29 cellular contexts compared by ENCODE assay signal in genomic region chr3:153614131-153614530, GRCh38.
DNase-seq lines count a peak whose midpoint lies in the region; ATAC-seq and TF ChIP-seq lines count a peak whose summit lies in the region.
"Had no signal": no experiment of that assay in that cellular context is flagged by ENCODE, and none has a peak within 500 bp of the region (broad histone marks: within the 10 kb centered on the region; RNA-seq: fewer than 3 reads in every experiment).

No MANE protein-coding gene starts in this region.

- peak; percentile 38 for DNase-seq in AG09309 (ENCODE audit: low read depth)
- no peak for DNase-seq in mammary epithelial cell
- no peak for DNase-seq in mesenchymal stem cell
- DNase-seq in mesenteric fat pad (ENCODE audit: low spot score) = no peak
- DNase-seq in NCI-H526 treated with DMSO at 0.1 percent for 48 hours (lab: John Stamatoyannopoulos, UW) = no peak
- no peak for DNase-seq in left cardiac atrium
- no peak for DNase-seq in NCI-H187 (lab: John Stamatoyannopoulos, UW)
- DNase-seq: activated CD4-positive, alpha-beta T cell treated with anti-CD3 and anti-CD28 coated beads, Interleukin-2, amount 50 U/mL, for 1 hour; activated naive CD4-positive, alpha-beta T cell treated with Interleukin-2 at 50 U/mL for 16 hours; activated T-cell treated with anti-CD3 and anti-CD28 coated beads, Interleukin-2, amount 50 U/mL, for 72 hours; adrenal gland; DMS79 treated with DMSO at 0.1 percent for 48 hours; gastrocnemius medialis; immature natural killer cell; Kasumi-1; naive thymus-derived CD4-positive, alpha-beta T cell; NCI-H1694; NCI-H2171 treated with DMSO at 0.1 percent for 48 hours; NCI-H510A treated with DMSO at 0.1 percent for 48 hours; occipital lobe; retina; spleen had no signal

- no peak overlapping the region for H3K4ac ChIP-seq in mesenchymal stem cell (ENCODE audit: low read depth in 1 of 2, low read length in 2 of 2)

- H3K27ac ChIP-seq in mammary epithelial cell (ENCODE audit: insufficient read depth, low read depth, low read length) = peak overlapping the region; percentile 38
- H3K27ac ChIP-seq in mesenchymal stem cell (ENCODE audit: low read length, poor library complexity, severe bottlenecking) = no peak overlapping the region
- H3K27ac ChIP-seq: adrenal gland, C4-2B, gastrocnemius medialis, hepatocyte, spleen, tibial nerve, VCaP had no signal

- in situ Hi-C loops in mammary epithelial cell (cut with MboI; ENCODE audit: low sequenced_read_pairs in 2 of 2) = no loop called here

- H3K4me3 ChIP-seq in AG09309 (ENCODE audit: control insufficient read depth, low read depth, low read length) = no peak overlapping the region
- no peak overlapping the region for H3K4me3 ChIP-seq in Loucy (ENCODE audit: low read length, poor library complexity, severe bottlenecking)
- H3K4me3 ChIP-seq in mammary epithelial cell (replicated peaks in 1 of 3; ENCODE audit: insufficient read depth in 1 of 3, low read depth in 2 of 3, low read length in 3 of 3) = no peak overlapping the region
- no peak overlapping the region for H3K4me3 ChIP-seq in mesenchymal stem cell (ENCODE audit: insufficient read depth in 1 of 2, low read depth in 1 of 2, low read length in 2 of 2)
- H3K4me3 ChIP-seq: A549, adrenal gland, gastrocnemius medialis, hepatocyte, spleen, tibial nerve had no signal

- intact Hi-C loops in mammary epithelial cell (cut with micrococcal nuclease) (loop anchor here (5.0 kb wide), 1 partner anchor 452 kb away; the partner anchor contains the start of gene RAP2B), left cardiac atrium (cut with DNase I) (no loop called here)

- H2AK5ac ChIP-seq in mesenchymal stem cell (ENCODE audit: low read length, severe bottlenecking) = no peak overlapping the region

- no peak overlapping the region for H3K14ac ChIP-seq in mesenchymal stem cell (ENCODE audit: low read length in 2 of 2)

- H2BK15ac ChIP-seq in mesenchymal stem cell (ENCODE audit: low read depth, poor library complexity, severe bottlenecking) = no peak overlapping the region

- H3K9me3 ChIP-seq in Loucy (ENCODE audit: insufficient read depth, low read depth, low read length) (no peaks in the 10 kb centered on the region), mammary epithelial cell (replicated peaks; ENCODE audit: insufficient read depth, low read length) (no peaks in the 10 kb centered on the region), mesenchymal stem cell (ENCODE audit: control insufficient read depth, low read length) (no peaks in the 10 kb centered on the region)
- H3K9me3 ChIP-seq: A549, adrenal gland, gastrocnemius medialis, spleen, tibial nerve had no signal

- no peaks in the 10 kb centered on the region for H3F3A ChIP-seq in Loucy (ENCODE audit: low read depth)

- H3K4me1 ChIP-seq in Loucy (ENCODE audit: insufficient read depth, low read length, poor library complexity, severe bottlenecking) = peaks cover 7% of the 10 kb centered on the region
- peaks cover 13% of the 10 kb centered on the region for H3K4me1 ChIP-seq in mammary epithelial cell (ENCODE audit: insufficient read depth, low read length)
- no peaks in the 10 kb centered on the region for H3K4me1 ChIP-seq in mesenchymal stem cell (ENCODE audit: control insufficient read depth, insufficient read depth, low read depth, low read length)
- H3K4me1 ChIP-seq: A549, adrenal gland, gastrocnemius medialis, spleen, tibial nerve had no signal

- WGBS in mammary epithelial cell (ENCODE audit: low coverage, missing lambda C conversion rate) = 94% methylated on average over 1 of the region's 1 CpG
- no CpG with 5 or more reads among the region's 1 CpG for WGBS in mesenchymal stem cell

- H3K9ac ChIP-seq in Loucy (ENCODE audit: low read depth, low read length, poor library complexity, severe bottlenecking) (no peak overlapping the region), mammary epithelial cell (ENCODE audit: insufficient read depth, low read length) (no peak overlapping the region), mesenchymal stem cell (ENCODE audit: low read length) (peak overlapping the region; percentile 89)

- dilution Hi-C loops in mammary epithelial cell (cut with HindIII; ENCODE audit: low sequenced_read_pairs) = no loop called here

- H3K36me3 ChIP-seq in Loucy (ENCODE audit: insufficient read depth, low read length) (no peaks in the 10 kb centered on the region), mammary epithelial cell (ENCODE audit: insufficient read depth, low read length) (no peaks in the 10 kb centered on the region), mesenchymal stem cell (ENCODE audit: control insufficient read depth in 1 of 2, insufficient read depth in 2 of 2, low read depth in 1 of 2, low read length in 2 of 2) (no peaks in the 10 kb centered on the region)
- H3K36me3 ChIP-seq: adrenal gland, gastrocnemius medialis, spleen, tibial nerve had no signal

- CTCF ChIA-PET in mammary epithelial cell (lab: Charles Lee; ENCODE audit: low non-redundant PET) = no interaction called here

- no peaks in the 10 kb centered on the region for H4K20me1 ChIP-seq in Loucy (ENCODE audit: insufficient read depth, low read length, poor library complexity, severe bottlenecking)
- no peaks in the 10 kb centered on the region for H4K20me1 ChIP-seq in mammary epithelial cell (ENCODE audit: insufficient read depth, low read length)

- no peaks in the 10 kb centered on the region for H3K79me1 ChIP-seq in mesenchymal stem cell (replicated peaks; ENCODE audit: low read length, poor library complexity, severe bottlenecking)

- H3K79me2 ChIP-seq in Loucy (ENCODE audit: insufficient read depth, low read length) (no peaks in the 10 kb centered on the region), mammary epithelial cell (ENCODE audit: insufficient read depth, low read length) (no peaks in the 10 kb centered on the region)
- H3K79me2 ChIP-seq: hepatocyte had no signal

- H3K27me3 ChIP-seq in Loucy (ENCODE audit: insufficient read depth, low read length, poor library complexity, severe bottlenecking) = no peaks in the 10 kb centered on the region
- no peaks in the 10 kb centered on the region for H3K27me3 ChIP-seq in mammary epithelial cell (ENCODE audit: insufficient read depth, low read length)
- no peaks in the 10 kb centered on the region for H3K27me3 ChIP-seq in mesenchymal stem cell (ENCODE audit: control insufficient read depth in 1 of 2, insufficient read depth in 1 of 2, low read length in 2 of 2)
- H3K27me3 ChIP-seq: adrenal gland, gastrocnemius medialis, hepatocyte, spleen, tibial nerve had no signal

- H4K8ac ChIP-seq in mesenchymal stem cell (ENCODE audit: low read length) = no peak overlapping the region

- BruUV-seq in mammary epithelial cell (replicated peaks; lab: Mats Ljungman, UMichigan) = no TSS peak

- H3K23ac ChIP-seq in mesenchymal stem cell (ENCODE audit: low read length in 2 of 2) = no peak overlapping the region

- H3K9me2 ChIP-seq in Loucy (replicated peaks; ENCODE audit: low read depth, low read length) = no peaks in the 10 kb centered on the region

- no peak overlapping the region for H4K91ac ChIP-seq in mesenchymal stem cell (ENCODE audit: low read length)

- no peak overlapping the region for H2BK120ac ChIP-seq in mesenchymal stem cell (ENCODE audit: low read depth, low read length)

- H2AFZ ChIP-seq in Loucy (ENCODE audit: low read length) (0 out of 2 replicates have a peak overlapping the region, but pooled peaks have one; percentile 13), mammary epithelial cell (ENCODE audit: low read depth, low read length) (peak overlapping the region; percentile 10), mesenchymal stem cell (ENCODE audit: low read depth, low read length) (no peak overlapping the region)
- H2AFZ ChIP-seq: hepatocyte had no signal

- TF ChIP-seq CTCF in AG09309 (IDR thresholded peaks at IDR 0.05; ENCODE audit: control insufficient read depth, insufficient read depth, low read depth, low read length, missing control alignments) = no peak
- no peak for TF ChIP-seq CTCF in Loucy (conservative IDR thresholded peaks at IDR 0.05; ENCODE audit: low read length)
- no peak for TF ChIP-seq CTCF in mammary epithelial cell (conservative IDR thresholded peaks at IDR 0.05 in 1 of 2, IDR thresholded peaks at IDR 0.05 in 1 of 2; ENCODE audit: extremely low read depth in 1 of 2, insufficient read depth in 1 of 2, low read depth in 1 of 2, low read length in 2 of 2)

- H2BK12ac ChIP-seq in mesenchymal stem cell (ENCODE audit: low read length in 2 of 2) = no peak overlapping the region

- no peak overlapping the region for H3K4me2 ChIP-seq in Loucy (ENCODE audit: low read depth, low read length, poor library complexity, severe bottlenecking)
- H3K4me2 ChIP-seq in mammary epithelial cell (ENCODE audit: insufficient read depth, low read depth, low read length) = peak overlapping the region; percentile 15
- no peak overlapping the region for H3K4me2 ChIP-seq in mesenchymal stem cell (ENCODE audit: low read length, poor library complexity, severe bottlenecking)
- H3K4me2 ChIP-seq: A549, hepatocyte had no signal

- no peak for ATAC-seq in left cardiac atrium
- ATAC-seq: A549; activated T-cell treated with anti-CD3 and anti-CD28 coated beads, Interleukin-2, amount 50 U/mL, for 72 hours; gastrocnemius medialis; HepG2; naive thymus-derived CD4-positive, alpha-beta T cell had no signal

- no peak overlapping the region for H2BK5ac ChIP-seq in mesenchymal stem cell (ENCODE audit: low read depth, low read length, poor library complexity, severe bottlenecking)

- no peak overlapping the region for H3K18ac ChIP-seq in mesenchymal stem cell (ENCODE audit: low read depth in 1 of 2, low read length in 2 of 2)
